In the genomic region with DNA sequence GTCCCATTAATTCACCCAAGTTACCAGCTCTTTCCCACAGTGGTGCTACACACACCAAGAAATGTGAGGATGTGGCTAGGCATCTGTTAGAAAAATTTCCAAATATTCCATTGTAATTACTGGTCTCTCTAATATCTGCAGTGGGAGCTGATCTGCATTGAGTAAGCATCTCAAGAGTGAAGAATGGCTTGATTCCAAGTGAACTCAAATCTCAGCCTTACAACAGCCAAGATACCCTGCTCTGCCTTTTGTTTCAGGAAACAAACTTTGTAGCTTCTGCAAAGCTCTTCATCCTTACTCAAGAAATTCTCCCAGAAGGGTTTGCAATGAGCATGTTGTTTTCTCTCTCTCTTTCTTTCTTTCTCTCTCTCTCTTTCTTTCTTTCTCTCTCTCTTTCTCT, we compare ENCODE assay signal across 23 cellular contexts.
"Had no signal": no experiment of that assay in that cellular context is flagged by ENCODE, and none has a peak within 500 bp of the region (broad histone marks: within the 10 kb centered on the region; RNA-seq: fewer than 3 reads in every experiment).

No MANE protein-coding gene starts in this region.

- H3K4me1 Mint-ChIP-seq: naive B cell; nephron; stimulated activated effector memory CD8-positive, alpha-beta T cell treated with anti-CD3 and anti-CD28 coated beads, Interleukin-12 subunit alpha, Interleukin-12 subunit beta, amount 100 ng/mL, for 72 hours had no signal

- H3K4me3 Mint-ChIP-seq: naive B cell; nephron; stimulated activated effector memory CD8-positive, alpha-beta T cell treated with anti-CD3 and anti-CD28 coated beads, Interleukin-12 subunit alpha, Interleukin-12 subunit beta, amount 100 ng/mL, for 72 hours had no signal

- H3K9me3 ChIP-seq: heart right ventricle, psoas muscle, right lobe of liver, tibial artery, upper lobe of left lung, uterus had no signal

- H3K27me3 ChIP-seq: right lobe of liver, upper lobe of left lung, uterus had no signal

- H3K27ac ChIP-seq: dorsolateral prefrontal cortex, heart right ventricle, parathyroid adenoma, psoas muscle, right lobe of liver, tibial artery, upper lobe of left lung, uterus had no signal

- H3K27ac Mint-ChIP-seq: naive B cell; nephron; stimulated activated effector memory CD8-positive, alpha-beta T cell treated with anti-CD3 and anti-CD28 coated beads, Interleukin-12 subunit alpha, Interleukin-12 subunit beta, amount 100 ng/mL, for 72 hours had no signal

- H3K79me2 ChIP-seq: parathyroid adenoma had no signal

- H3K9me3 Mint-ChIP-seq: naive B cell; nephron; stimulated activated effector memory CD8-positive, alpha-beta T cell treated with anti-CD3 and anti-CD28 coated beads, Interleukin-12 subunit alpha, Interleukin-12 subunit beta, amount 100 ng/mL, for 72 hours had no signal

- H2AFZ ChIP-seq: parathyroid adenoma had no signal

- DNase-seq: cortex of kidney; dorsolateral prefrontal cortex; effector memory CD4-positive, alpha-beta T cell; heart right ventricle; hypothalamus; kidney glomerular epithelial cell; mesendoderm; naive B cell; psoas muscle; retina; right lobe of liver; stimulated activated CD4-positive, alpha-beta T cell treated with anti-CD3 and anti-CD28 coated beads, Interleukin-4, amount 100 ng/mL, for 1 hour; stimulated activated CD8-positive, alpha-beta memory T cell treated with anti-CD3 and anti-CD28 coated beads, Interleukin-4, amount 100 ng/mL, for 48 hours; stimulated activated naive CD8-positive, alpha-beta T cell treated with anti-CD3 and anti-CD28 coated beads, Interleukin-15, Interleukin-2, amounts not matched to agents 100 U/mL and 50 U/mL, for 24 hours; tibial artery; upper lobe of left lung; uterus had no signal

- H3K4me1 ChIP-seq: heart right ventricle, parathyroid adenoma, psoas muscle, right lobe of liver, tibial artery, upper lobe of left lung, uterus had no signal

- H3K36me3 ChIP-seq: heart right ventricle, right lobe of liver, tibial artery, upper lobe of left lung, uterus had no signal

- H3K36me3 Mint-ChIP-seq: naive B cell; stimulated activated effector memory CD8-positive, alpha-beta T cell treated with anti-CD3 and anti-CD28 coated beads, Interleukin-12 subunit alpha, Interleukin-12 subunit beta, amount 100 ng/mL, for 72 hours had no signal

- H3K9ac ChIP-seq: parathyroid adenoma had no signal

- FAIRE-seq: endometrium, frontal cortex, islet of Langerhans had no signal

- H3K4me3 ChIP-seq: dorsolateral prefrontal cortex, heart right ventricle, psoas muscle, right lobe of liver, tibial artery, upper lobe of left lung, uterus had no signal
